16 cellular contexts compared by ENCODE assay signal in genomic region chr20:32602273-32602672, GRCh38. TPM values are rescaled to one million over a fixed set of nuclear protein-coding genes. Genes with fewer than 3 reads are reported as not detected.
A peak's percentile ranks its signal among the peaks of the same experiment; 100 is the strongest.
DNase-seq lines count a peak whose midpoint lies in the region; ATAC-seq and TF ChIP-seq lines count a peak whose summit lies in the region.
"Had no signal": no experiment of that assay in that cellular context is flagged by ENCODE, and none has a peak within 500 bp of the region (broad histone marks: within the 10 kb centered on the region; RNA-seq: fewer than 3 reads in every experiment).

No MANE protein-coding gene starts in this region.

- H3K27me3 Mint-ChIP-seq in CD14-positive monocyte (ENCODE audit: low read depth in 3 of 3) (peaks cover 0 to 2% (median 0%) of the 10 kb centered on the region in 3 donors), glutamatergic neuron (ENCODE audit: unreplicated experiment) (peaks cover 9% of the 10 kb centered on the region)
- H3K27me3 Mint-ChIP-seq: CD4-positive, alpha-beta T cell had no signal

- no TSS peak for BruUV-seq in OCI-LY7 (replicated peaks; lab: Mats Ljungman, UMichigan)

- no peak for ATAC-seq in esophagus mucosa
- ATAC-seq: A549, HCT116 had no signal

- H3K4me1 ChIP-seq in BLaER1 (peaks cover 60% of the 10 kb centered on the region), OCI-LY7 (ENCODE audit: insufficient read depth, low read length, poor library complexity, severe bottlenecking) (peaks cover 43% of the 10 kb centered on the region), uterus (no peaks in the 10 kb centered on the region)
- H3K4me1 ChIP-seq: A549 had no signal

- H3K4me3 Mint-ChIP-seq in CD14-positive monocyte (no peak overlapping the region), glutamatergic neuron (ENCODE audit: unreplicated experiment) (peak overlapping the region; percentile 13)
- H3K4me3 Mint-ChIP-seq: CD4-positive, alpha-beta T cell had no signal

- H4K20me1 ChIP-seq in BLaER1 (no peaks in the 10 kb centered on the region), OCI-LY7 (ENCODE audit: insufficient read depth, low read length) (no peaks in the 10 kb centered on the region)

- no peaks in the 10 kb centered on the region for H3K79me2 ChIP-seq in OCI-LY7 (ENCODE audit: insufficient read depth, low read depth, low read length)

- no peak for TF ChIP-seq POLR2A in uterus (IDR thresholded peaks at IDR 0.05)

- no peaks in the 10 kb centered on the region for H3K36me3 ChIP-seq in BLaER1
- H3K36me3 ChIP-seq in OCI-LY7 (ENCODE audit: insufficient read depth, low read length): no peaks in the 10 kb centered on the region
- H3K36me3 ChIP-seq in uterus: no peaks in the 10 kb centered on the region

- H3K9me3 Mint-ChIP-seq in CD14-positive monocyte: no peaks in the 10 kb centered on the region
- H3K9me3 Mint-ChIP-seq in glutamatergic neuron (ENCODE audit: unreplicated experiment): peaks cover 12% of the 10 kb centered on the region
- H3K9me3 Mint-ChIP-seq: CD4-positive, alpha-beta T cell had no signal

- H3K27ac Mint-ChIP-seq in CD14-positive monocyte (peak overlapping the region in 5 of 7 donors; percentile 20 to 82 (median 76)), glutamatergic neuron (ENCODE audit: unreplicated experiment) (no peak overlapping the region)
- H3K27ac Mint-ChIP-seq: CD4-positive, alpha-beta T cell had no signal

- no peak for DNase-seq in CD14-positive monocyte (ENCODE audit: low spot score)
- no peak for DNase-seq in OCI-LY7 (ENCODE audit: low spot score)
- DNase-seq in glutamatergic neuron: no peak
- no peak for DNase-seq in uterus
- no peak for DNase-seq in RWPE1 (ENCODE audit: low spot score)
- DNase-seq: Calu3; CD4-positive, alpha-beta T cell; DMS 273 treated with DMSO at 0.1 percent for 48 hours; DMS79; EL; IMR-90; KG1 had no signal

- H3K9me3 ChIP-seq in BLaER1: no peaks in the 10 kb centered on the region
- no peaks in the 10 kb centered on the region for H3K9me3 ChIP-seq in OCI-LY7 (ENCODE audit: low read length)
- H3K9me3 ChIP-seq in uterus: no peaks in the 10 kb centered on the region
- H3K9me3 ChIP-seq: A549 had no signal

- H2AFZ ChIP-seq in OCI-LY7 (ENCODE audit: low read length): peak overlapping the region; percentile 70; the same call in 1 of the 2 replicates

- intact Hi-C loops in CD14-positive monocyte (cut with micrococcal nuclease) (no loop called here), OCI-LY7 (cut with micrococcal nuclease; ENCODE audit: unreplicated experiment) (no loop called here), uterus (cut with DNase I; ENCODE audit: low total_unique reads) (no loop called here)

- no peak for TF ChIP-seq CTCF in CD14-positive monocyte (IDR thresholded peaks at IDR 0.05)
- no peak for TF ChIP-seq CTCF in OCI-LY7 (conservative IDR thresholded peaks at IDR 0.05; ENCODE audit: low read length)
- TF ChIP-seq CTCF in glutamatergic neuron (IDR thresholded peaks at IDR 0.05; ENCODE audit: partially characterized antibody, unreplicated experiment): no peak
- TF ChIP-seq CTCF in uterus (IDR thresholded peaks at IDR 0.05): no peak
- TF ChIP-seq CTCF in RWPE1 (conservative IDR thresholded peaks at IDR 0.05; ENCODE audit: low read depth): no peak

- H3K4me1 Mint-ChIP-seq in CD14-positive monocyte (peaks cover 24% of the 10 kb centered on the region), glutamatergic neuron (ENCODE audit: low read depth, unreplicated experiment) (peaks cover 11% of the 10 kb centered on the region)

- no peaks in the 10 kb centered on the region for H3K27me3 ChIP-seq in BLaER1
- no peaks in the 10 kb centered on the region for H3K27me3 ChIP-seq in uterus

- H3K36me3 Mint-ChIP-seq in CD14-positive monocyte (peaks cover 2 to 6% of the 10 kb centered on the region in 2 donors), glutamatergic neuron (ENCODE audit: unreplicated experiment) (peaks cover 5% of the 10 kb centered on the region)

- H3K9ac ChIP-seq in BLaER1: peak overlapping the region; percentile 76; the same call in 1 of the 2 replicates

- no peaks in the 10 kb centered on the region for H3K9me2 ChIP-seq in OCI-LY7 (ENCODE audit: insufficient read depth, low read length)

- CTCF ChIA-PET in OCI-LY7 (lab: Charles Lee; ENCODE audit: unreplicated experiment) (no interaction called here), RWPE1 (lab: Yijun Ruan, JAX) (interaction anchor here (1.2 kb wide), 1 partner anchor 51 kb away, joined by 3 read pairs; no protein-coding TSS in a partner anchor)

- H3K27ac ChIP-seq in BLaER1 (peak overlapping the region; percentile 91), OCI-LY7 (ENCODE audit: low read depth, low read length, poor library complexity, severe bottlenecking) (peak overlapping the region; percentile 68), uterus (no peak overlapping the region), RWPE1 (no peak overlapping the region)
- H3K27ac ChIP-seq: A549 had no signal

- peak overlapping the region; percentile 94 for H3K4me2 ChIP-seq in BLaER1
- peak overlapping the region; percentile 79 for H3K4me2 ChIP-seq in OCI-LY7 (ENCODE audit: low read length)
- H3K4me2 ChIP-seq: A549 had no signal

- POLR2A ChIA-PET in OCI-LY7 (lab: Charles Lee) (no interaction called here), RWPE1 (lab: Yijun Ruan, JAX; ENCODE audit: low non-redundant PET) (no interaction called here)

- 0 out of 2 replicates have a peak overlapping the region, but pooled peaks have one; percentile 45 for H3K4me3 ChIP-seq in BLaER1
- no peak overlapping the region for H3K4me3 ChIP-seq in OCI-LY7 (ENCODE audit: low read depth, low read length, poor library complexity, severe bottlenecking)
- no peak overlapping the region for H3K4me3 ChIP-seq in uterus
- H3K4me3 ChIP-seq: A549 had no signal

RNA-seq across cellular contexts. Expression of gene NOL4L, which starts 17.1 kb away (rescaled TPM):
- polyA plus RNA-seq in CD14-positive monocyte: 1 to 10 TPM; 1.1 to 2.8 TPM
- total RNA-seq in OCI-LY7 (2014; rRNA removed; shearing (Covaris generic)): 1.5 and 4.2 TPM in 2 replicates
- 3.3 and 3.9 TPM in 2 replicates for total RNA-seq in OCI-LY7 (2022)
- total RNA-seq in glutamatergic neuron (ENCODE audit: unreplicated experiment): 106 TPM
- total RNA-seq in uterus: 10 to 100 TPM in 2 of 4 donors, 1 to 10 TPM in 2; 6.2 to 31.1 (median 9.6) TPM
- 2.0 TPM for total RNA-seq in esophagus mucosa

Comparison
In these comparisons a context has a peak if more than half of its experiments do, and no peak if none do; other contexts are left out.
1. H3K27ac ChIP-seq: peak in BLaER1 (single experiment) and OCI-LY7 (single experiment); none in uterus (0 of 2) and RWPE1 (single experiment).